In genomic region chr11:60952742-60953170, GRCh38 we compare ENCODE assay signal across 8 cellular contexts. TPM values are rescaled to one million over a fixed set of nuclear protein-coding genes. Genes with fewer than 3 reads are reported as not detected.
DNase-seq lines count a peak whose midpoint lies in the region; ATAC-seq and TF ChIP-seq lines count a peak whose summit lies in the region.

No MANE protein-coding gene starts in this region.

- peaks cover 6% of the 10 kb centered on the region for H3K27me3 Mint-ChIP-seq in HFFc6 (ENCODE audit: insufficient read depth)
- peaks cover 11 to 22% of the 10 kb centered on the region in 2 donors for H3K27me3 Mint-ChIP-seq in natural killer cell treated with Interleukin-12 subunit alpha and Interleukin-12 subunit beta and Interleukin-15 and Interleukin-18, amount 100 ng/mL, for 72 hours
- peaks cover 40% of the 10 kb centered on the region for H3K27me3 Mint-ChIP-seq in activated CD4-positive, alpha-beta memory T cell treated with anti-CD3 and anti-CD28 coated beads, Interleukin-2, amount 10 ng/mL, durations not matched to agents 7 days and 5 days

- POLR2A ChIA-PET in activated CD4-positive, alpha-beta memory T cell treated with anti-CD3 and anti-CD28 coated beads, Interleukin-2, amount 10 ng/mL, durations not matched to agents 7 days and 5 days (lab: Charles Lee), result no interaction called here

- intact Hi-C loops in colonic mucosa (cut with DNase I), result no loop called here
- intact Hi-C loops in left colon (cut with DNase I, micrococcal nuclease), result no loop called here

- DNase-seq in HFFc6, result no peak
- no peak for DNase-seq in colonic mucosa
- DNase-seq in natural killer cell treated with Interleukin-12 subunit alpha and Interleukin-12 subunit beta and Interleukin-15 and Interleukin-18, amount 100 ng/mL, for 72 hours (ENCODE audit: low spot score), result no peak
- DNase-seq in activated CD4-positive, alpha-beta memory T cell treated with anti-CD3 and anti-CD28 coated beads, Interleukin-2, amount 10 ng/mL, durations not matched to agents 7 days and 5 days, result no peak
- no peak for DNase-seq in occipital lobe (lab: John Stamatoyannopoulos, UW)
- DNase-seq in NCI-H345 (lab: John Stamatoyannopoulos, UW), result no peak
- DNase-seq in left colon, result no peak

- H4K20me1 ChIP-seq in BLaER1, result no peaks in the 10 kb centered on the region

- no peak for ATAC-seq in natural killer cell treated with Interleukin-12 subunit alpha and Interleukin-12 subunit beta and Interleukin-15 and Interleukin-18, amount 100 ng/mL, for 72 hours
- no peak for ATAC-seq in left colon

- no peaks in the 10 kb centered on the region for H3K9me3 ChIP-seq in BLaER1
- no peaks in the 10 kb centered on the region for H3K9me3 ChIP-seq in colonic mucosa

- peak overlapping the region; percentile 85 for H3K27ac ChIP-seq in BLaER1
- peak overlapping the region; percentile 76 for H3K27ac ChIP-seq in colonic mucosa

- H3K9ac ChIP-seq in BLaER1 (peak overlapping the region; percentile 73; the same call in 1 of the 2 replicates), colonic mucosa (ENCODE audit: low read depth in 2 of 2, low read length in 2 of 2) (peak overlapping the region; percentile 70 to 87)

- no peak for TF ChIP-seq CTCF in HFFc6 (IDR thresholded peaks at IDR 0.05)
- TF ChIP-seq CTCF in colonic mucosa (IDR thresholded peaks at IDR 0.05), result no peak

- peak overlapping the region; percentile 82 for H3K27ac Mint-ChIP-seq in HFFc6
- H3K27ac Mint-ChIP-seq in natural killer cell treated with Interleukin-12 subunit alpha and Interleukin-12 subunit beta and Interleukin-15 and Interleukin-18, amount 100 ng/mL, for 72 hours, result peak overlapping the region in 1 of 2 donors; percentile 92
- H3K27ac Mint-ChIP-seq in activated CD4-positive, alpha-beta memory T cell treated with anti-CD3 and anti-CD28 coated beads, Interleukin-2, amount 10 ng/mL, durations not matched to agents 7 days and 5 days, result no peak overlapping the region

- peak overlapping the region; percentile 62; the same call in 1 of the 2 replicates for H3K4me3 ChIP-seq in BLaER1
- H3K4me3 ChIP-seq in colonic mucosa, result peak overlapping the region; percentile 36

- CTCF ChIA-PET in activated CD4-positive, alpha-beta memory T cell treated with anti-CD3 and anti-CD28 coated beads, Interleukin-2, amount 10 ng/mL, durations not matched to agents 7 days and 5 days (lab: Charles Lee), result no interaction called here

- H3K27me3 ChIP-seq in BLaER1, result no peaks in the 10 kb centered on the region
- H3K27me3 ChIP-seq in colonic mucosa, result no peaks in the 10 kb centered on the region

- H3K36me3 Mint-ChIP-seq in HFFc6 (ENCODE audit: low read depth), result no peaks in the 10 kb centered on the region
- H3K36me3 Mint-ChIP-seq in natural killer cell treated with Interleukin-12 subunit alpha and Interleukin-12 subunit beta and Interleukin-15 and Interleukin-18, amount 100 ng/mL, for 72 hours, result no peaks in the 10 kb centered on the region
- no peaks in the 10 kb centered on the region for H3K36me3 Mint-ChIP-seq in activated CD4-positive, alpha-beta memory T cell treated with anti-CD3 and anti-CD28 coated beads, Interleukin-2, amount 10 ng/mL, durations not matched to agents 7 days and 5 days (ENCODE audit: low read depth)

- H3K4me1 Mint-ChIP-seq in HFFc6 (ENCODE audit: low read depth), result peaks cover 29% of the 10 kb centered on the region
- peaks cover 11 to 16% of the 10 kb centered on the region in 2 donors for H3K4me1 Mint-ChIP-seq in natural killer cell treated with Interleukin-12 subunit alpha and Interleukin-12 subunit beta and Interleukin-15 and Interleukin-18, amount 100 ng/mL, for 72 hours (ENCODE audit: low read depth in 2 of 2)
- peaks cover 17% of the 10 kb centered on the region for H3K4me1 Mint-ChIP-seq in activated CD4-positive, alpha-beta memory T cell treated with anti-CD3 and anti-CD28 coated beads, Interleukin-2, amount 10 ng/mL, durations not matched to agents 7 days and 5 days

- H3K36me3 ChIP-seq in BLaER1, result no peaks in the 10 kb centered on the region
- no peaks in the 10 kb centered on the region for H3K36me3 ChIP-seq in colonic mucosa

- no peaks in the 10 kb centered on the region for H3K9me3 Mint-ChIP-seq in HFFc6
- H3K9me3 Mint-ChIP-seq in natural killer cell treated with Interleukin-12 subunit alpha and Interleukin-12 subunit beta and Interleukin-15 and Interleukin-18, amount 100 ng/mL, for 72 hours, result no peaks in the 10 kb centered on the region
- H3K9me3 Mint-ChIP-seq in activated CD4-positive, alpha-beta memory T cell treated with anti-CD3 and anti-CD28 coated beads, Interleukin-2, amount 10 ng/mL, durations not matched to agents 7 days and 5 days, result no peaks in the 10 kb centered on the region

- peak overlapping the region; percentile 90 for H3K4me3 Mint-ChIP-seq in HFFc6
- H3K4me3 Mint-ChIP-seq in natural killer cell treated with Interleukin-12 subunit alpha and Interleukin-12 subunit beta and Interleukin-15 and Interleukin-18, amount 100 ng/mL, for 72 hours, result peak overlapping the region; percentile 85
- no peak overlapping the region for H3K4me3 Mint-ChIP-seq in activated CD4-positive, alpha-beta memory T cell treated with anti-CD3 and anti-CD28 coated beads, Interleukin-2, amount 10 ng/mL, durations not matched to agents 7 days and 5 days

- H3K4me1 ChIP-seq in BLaER1 (peaks cover 47% of the 10 kb centered on the region), colonic mucosa (no peaks in the 10 kb centered on the region)

- H3K4me2 ChIP-seq in BLaER1, result peak overlapping the region; percentile 98

RNA-seq across cellular contexts. Expression of gene SLC15A3, which starts 0.8 kb away (rescaled TPM):
- 1 to 10 TPM; 2.7 to 6.6 (median 3.4) TPM for total RNA-seq in HFFc6 (2021; fragmentation: NEBNext Ultra II Directional; extraction: Animal tissue kit (Norgen Biotek cat#: 25700))
- 10 to 100 TPM in 1 of 2 donors, 1 to 10 TPM in 1; 6.6 to 14.4 TPM for total RNA-seq in colonic mucosa
- total RNA-seq in natural killer cell treated with Interleukin-12 subunit alpha and Interleukin-12 subunit beta and Interleukin-15 and Interleukin-18, amount 100 ng/mL, for 72 hours, result 1 to 10 TPM; 1.2 to 5.0 TPM
- total RNA-seq in activated CD4-positive, alpha-beta memory T cell treated with anti-CD3 and anti-CD28 coated beads, Interleukin-2, amount 10 ng/mL, durations not matched to agents 7 days and 5 days, result 1 to 10 TPM in 1 of 2 experiments, under 1 TPM in 1; 0.28 to 1.0 TPM
- total RNA-seq in occipital lobe, result 5.8 TPM
- total RNA-seq in left colon, result 10 to 100 TPM in 1 of 2 donors, 1 to 10 TPM in 1; 8.6 to 15.1 TPM

RNA-seq across cellular contexts. Expression of gene CD6, which starts 18.7 kb away (rescaled TPM):
- not detected for total RNA-seq in HFFc6 (2021; fragmentation: NEBNext Ultra II Directional; extraction: Animal tissue kit (Norgen Biotek cat#: 25700))
- total RNA-seq in colonic mucosa (1 to 10 TPM; 3.0 to 3.8 TPM), occipital lobe (0.16 TPM), left colon (1 to 10 TPM in 1 of 2 donors, under 1 TPM in 1; 0.67 to 1.9 TPM)
- 10 to 100 TPM in 1 of 2 donors, 1 to 10 TPM in 1; 5.9 to 44.0 TPM for total RNA-seq in natural killer cell treated with Interleukin-12 subunit alpha and Interleukin-12 subunit beta and Interleukin-15 and Interleukin-18, amount 100 ng/mL, for 72 hours
- total RNA-seq in activated CD4-positive, alpha-beta memory T cell treated with anti-CD3 and anti-CD28 coated beads, Interleukin-2, amount 10 ng/mL, durations not matched to agents 7 days and 5 days, result 100 to 1,000 TPM; 293 to 299 TPM

RNA-seq across cellular contexts. Expression of gene TMEM132A, which starts 28.5 kb away (rescaled TPM):
- 10 to 100 TPM; 23.8 to 32.2 (median 26.9) TPM for total RNA-seq in HFFc6 (2021; fragmentation: NEBNext Ultra II Directional; extraction: Animal tissue kit (Norgen Biotek cat#: 25700))
- total RNA-seq in colonic mucosa (10 to 100 TPM; 12.3 to 20.7 TPM), occipital lobe (104 TPM), left colon (1 to 10 TPM; 7.8 to 9.2 TPM)
- total RNA-seq in natural killer cell treated with Interleukin-12 subunit alpha and Interleukin-12 subunit beta and Interleukin-15 and Interleukin-18, amount 100 ng/mL, for 72 hours, result under 1 TPM in 1 of 2 donors, not detected in 1; 0.10 TPM
- under 1 TPM in 1 of 2 experiments, not detected in 1; 0.30 TPM for total RNA-seq in activated CD4-positive, alpha-beta memory T cell treated with anti-CD3 and anti-CD28 coated beads, Interleukin-2, amount 10 ng/mL, durations not matched to agents 7 days and 5 days

RNA-seq across cellular contexts. Expression of gene TMEM109, which starts 38.8 kb away (rescaled TPM):
- 100 to 1,000 TPM in 1 of 6 experiments, 10 to 100 TPM in 5; 74.6 to 101 (median 92.5) TPM for total RNA-seq in HFFc6 (2021; fragmentation: NEBNext Ultra II Directional; extraction: Animal tissue kit (Norgen Biotek cat#: 25700))
- total RNA-seq in colonic mucosa, result 10 to 100 TPM; 35.0 to 53.4 TPM
- total RNA-seq in natural killer cell treated with Interleukin-12 subunit alpha and Interleukin-12 subunit beta and Interleukin-15 and Interleukin-18, amount 100 ng/mL, for 72 hours, result 100 to 1,000 TPM in 1 of 2 donors, 10 to 100 TPM in 1; 81.8 to 105 TPM
- 100 to 1,000 TPM; 101 to 110 TPM for total RNA-seq in activated CD4-positive, alpha-beta memory T cell treated with anti-CD3 and anti-CD28 coated beads, Interleukin-2, amount 10 ng/mL, durations not matched to agents 7 days and 5 days
- total RNA-seq in occipital lobe, result 8.3 TPM
- 10 to 100 TPM; 32.0 to 39.7 TPM for total RNA-seq in left colon

RNA-seq across cellular contexts. Expression of gene PRPF19, which starts 46.4 kb away (rescaled TPM):
- total RNA-seq in HFFc6 (2021; fragmentation: NEBNext Ultra II Directional; extraction: Animal tissue kit (Norgen Biotek cat#: 25700)), result 10 to 100 TPM; 72.5 to 95.1 (median 89.4) TPM
- total RNA-seq in colonic mucosa (100 to 1,000 TPM in 1 of 2 donors, 10 to 100 TPM in 1; 59.3 to 172 TPM), occipital lobe (42.3 TPM), left colon (10 to 100 TPM; 55.8 to 58.8 TPM)
- total RNA-seq in natural killer cell treated with Interleukin-12 subunit alpha and Interleukin-12 subunit beta and Interleukin-15 and Interleukin-18, amount 100 ng/mL, for 72 hours, result 100 to 1,000 TPM; 110 to 182 TPM
- 100 to 1,000 TPM in 1 of 2 experiments, 10 to 100 TPM in 1; 99.2 to 103 TPM for total RNA-seq in activated CD4-positive, alpha-beta memory T cell treated with anti-CD3 and anti-CD28 coated beads, Interleukin-2, amount 10 ng/mL, durations not matched to agents 7 days and 5 days

Comparison
In these comparisons a context has a peak if more than half of its experiments do, and no peak if none do; other contexts are left out.
1. RNA of gene CD6, which starts 18.7 kb away (total RNA-seq): 293 to 299 TPM in activated CD4-positive, alpha-beta memory T cell treated with anti-CD3 and anti-CD28 coated beads, Interleukin-2, amount 10 ng/mL, durations not matched to agents 7 days and 5 days; 5.9 to 44.0 TPM in natural killer cell treated with Interleukin-12 subunit alpha and Interleukin-12 subunit beta and Interleukin-15 and Interleukin-18, amount 100 ng/mL, for 72 hours, 3.0 to 3.8 TPM in colonic mucosa, 0.67 to 1.9 TPM in left colon, 0.16 TPM in occipital lobe (single experiment) and not detected in HFFc6; every median in the first group is over 4 times any median in the second.
2. RNA of gene TMEM132A, which starts 28.5 kb away (total RNA-seq): 104 TPM in occipital lobe (single experiment), 23.8 to 32.2 TPM in HFFc6, 12.3 to 20.7 TPM in colonic mucosa and 7.8 to 9.2 TPM in left colon; 0.10 TPM in natural killer cell treated with Interleukin-12 subunit alpha and Interleukin-12 subunit beta and Interleukin-15 and Interleukin-18, amount 100 ng/mL, for 72 hours and 0.30 TPM in activated CD4-positive, alpha-beta memory T cell treated with anti-CD3 and anti-CD28 coated beads, Interleukin-2, amount 10 ng/mL, durations not matched to agents 7 days and 5 days; every median in the first group is over 4 times any median in the second.